Comparison of ENCODE assay signal across 26 cellular contexts in the genomic region with DNA sequence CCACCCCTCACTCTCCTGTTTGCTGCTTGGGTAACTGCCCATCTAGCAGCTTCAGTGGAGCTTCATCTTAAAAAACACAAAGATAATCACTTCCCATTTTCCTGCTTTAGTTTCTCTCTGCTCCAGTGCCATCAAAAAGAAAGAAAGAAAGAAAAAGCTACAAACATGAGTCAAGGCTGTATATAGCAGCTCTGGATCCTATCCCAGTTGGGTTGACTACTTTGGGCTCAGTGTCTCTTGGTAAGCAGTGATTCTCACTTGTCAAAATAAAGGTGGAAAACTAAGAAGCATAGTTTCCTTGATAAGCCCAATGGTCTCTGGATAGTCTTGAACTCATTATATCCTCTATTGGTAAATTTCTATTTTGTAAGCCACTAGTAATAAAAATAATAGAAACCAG. TPM values are rescaled to one million over a fixed set of nuclear protein-coding genes. Genes with fewer than 3 reads are reported as not detected.
"Had no signal": no experiment of that assay in that cellular context is flagged by ENCODE, and none has a peak within 500 bp of the region (broad histone marks: within the 10 kb centered on the region; RNA-seq: fewer than 3 reads in every experiment).

No MANE protein-coding gene starts in this region.

- H3K4me3 ChIP-seq: cardiac muscle cell, heart right ventricle, left lung, lung, neural progenitor cell, sigmoid colon, thyroid gland, upper lobe of right lung had no signal

- H3K4me1 ChIP-seq: left lung, upper lobe of right lung had no signal

- H3K36me3 ChIP-seq: cardiac muscle cell, heart right ventricle, left lung, neural progenitor cell, sigmoid colon, thyroid gland, upper lobe of right lung had no signal

- H3K9ac ChIP-seq: neural progenitor cell had no signal

- H3K4me2 ChIP-seq: neural progenitor cell had no signal

- H3K27ac ChIP-seq: cardiac muscle cell, heart right ventricle, left lung, neural progenitor cell, sigmoid colon, thyroid gland, upper lobe of right lung had no signal

- DNase-seq: activated B cell treated with CpG ODN at 0.5 μM for 24 hours; activated CD4-positive, alpha-beta T cell treated with anti-CD3 and anti-CD28 coated beads for 4 hours; activated CD4-positive, alpha-beta T cell treated with anti-CD3 and anti-CD28 coated beads, Interleukin-2, amount 50 U/mL, for 48 hours; activated CD8-positive, alpha-beta memory T cell treated with anti-CD3 and anti-CD28 coated beads, Interleukin-2, amount 50 U/mL, for 48 hours; activated naive CD4-positive, alpha-beta T cell; activated naive CD8-positive, alpha-beta T cell treated with anti-CD3 and anti-CD28 coated beads for 36 hours; activated T-cell treated with anti-CD3 and anti-CD28 coated beads, Interleukin-2, amount 50 U/mL, for 4 hours; effector CD4-positive, alpha-beta T cell; heart right ventricle; kidney; left lung; naive thymus-derived CD8-positive, alpha-beta T cell; retina; sigmoid colon; stimulated activated CD4-positive, alpha-beta T cell treated with anti-CD3 and anti-CD28 coated beads, Interleukin-2, amount 100 ng/mL, for 48 hours; stimulated activated CD8-positive, alpha-beta memory T cell treated with anti-CD3 and anti-CD28 coated beads, Interleukin-4, amount 100 ng/mL, for 48 hours; stimulated activated naive B cell treated with anti-CD40 and anti-IgM and Interleukin-4, amounts not matched to agents 10 μg/mL and 1 μg/mL and 100 μg/mL, for 72 hours; T1000; thyroid gland; upper lobe of right lung had no signal

- H3K27me3 ChIP-seq: cardiac muscle cell, heart right ventricle, left lung, neural progenitor cell, sigmoid colon, thyroid gland, upper lobe of right lung had no signal

- ATAC-seq: activated T-cell treated with anti-CD3 and anti-CD28 coated beads, Interleukin-2, amount 50 U/mL, for 4 hours; naive thymus-derived CD8-positive, alpha-beta T cell; stimulated activated naive B cell treated with anti-CD40 and anti-IgM and Interleukin-4, amounts not matched to agents 10 μg/mL and 1 μg/mL and 100 μg/mL, for 72 hours; upper lobe of right lung had no signal

- H2AFZ ChIP-seq: neural progenitor cell had no signal

- H3K9me3 ChIP-seq: heart right ventricle, left lung, sigmoid colon, thyroid gland, upper lobe of right lung had no signal

RNA-seq across cellular contexts. Expression of gene SLC26A8, which starts 54.8 kb away (rescaled TPM):
- total RNA-seq: activated B cell treated with CpG ODN at 0.5 μM for 24 hours; activated CD8-positive, alpha-beta memory T cell treated with anti-CD3 and anti-CD28 coated beads for 36 hours; activated T-cell treated with anti-CD3 and anti-CD28 coated beads, Interleukin-2, amount 50 U/mL, for 4 hours; activated T-helper 2 cell treated with anti-CD3 and anti-CD28 coated beads, Interferon-gamma antibody, Interleukin-2, Interleukin-4, amounts not matched to agents 10 μg/mL and 5 μg/mL and 100 μg/mL, durations not matched to agents 14 hours and 24 hours and 36 hours; cardiac muscle cell; naive thymus-derived CD8-positive, alpha-beta T cell; progenitor cell of endocrine pancreas; sigmoid colon had no signal
- polyA plus RNA-seq: naive thymus-derived CD8-positive, alpha-beta T cell had no signal
